Comparison of ENCODE assay signal across 37 cellular contexts in genomic region chr1:202116287-202116686, GRCh38. TPM values are rescaled to one million over a fixed set of nuclear protein-coding genes. Genes with fewer than 3 reads are reported as not detected.
"Had no signal": no experiment of that assay in that cellular context is flagged by ENCODE, and none has a peak within 500 bp of the region (broad histone marks: within the 10 kb centered on the region; RNA-seq: fewer than 3 reads in every experiment).

No MANE protein-coding gene starts in this region.

- H3K27me3 ChIP-seq: ascending aorta, breast epithelium, cardiac muscle cell, colonic mucosa, esophagus squamous epithelium, gastroesophageal sphincter had no signal

- ATAC-seq: activated CD4-positive, alpha-beta T cell treated with anti-CD3 and anti-CD28 coated beads for 36 hours; activated CD8-positive, alpha-beta memory T cell treated with anti-CD3 and anti-CD28 coated beads, Interleukin-2, amount 10 ng/mL, durations not matched to agents 7 days and 5 days; activated CD8-positive, alpha-beta T cell treated with anti-CD3 and anti-CD28 coated beads, Interleukin-2, amount 10 ng/mL, durations not matched to agents 7 days and 5 days; activated naive CD4-positive, alpha-beta T cell treated with anti-CD3 and anti-CD28 coated beads, Interleukin-2, amount 50 U/mL, for 72 hours; activated T-cell treated with anti-CD3 and anti-CD28 coated beads, Interleukin-2, amount 50 U/mL, for 72 hours; gastroesophageal sphincter; heart right ventricle; T-helper 17 cell had no signal

- H3K36me3 ChIP-seq: ascending aorta, breast epithelium, cardiac muscle cell, colonic mucosa, esophagus squamous epithelium, gastroesophageal sphincter, heart right ventricle, WERI-Rb-1 had no signal

- H3K4me3 ChIP-seq: ascending aorta, breast epithelium, cardiac muscle cell, colonic mucosa, esophagus squamous epithelium, gastroesophageal sphincter, heart right ventricle had no signal

- FAIRE-seq: endometrium, endothelial cell of umbilical vein had no signal

- DNase-seq: activated CD4-positive, alpha-beta memory T cell treated with anti-CD3 and anti-CD28 coated beads for 36 hours; activated CD4-positive, alpha-beta T cell treated with anti-CD3 and anti-CD28 coated beads for 36 hours; activated CD4-positive, alpha-beta T cell treated with anti-CD3 and anti-CD28 coated beads, Interleukin-2, amount 10 ng/mL, durations not matched to agents 24 days and 14 days; activated CD4-positive, CD25-positive, alpha-beta regulatory T cell; activated CD4-positive, CD25-positive, alpha-beta regulatory T cell treated with anti-CD3 and anti-CD28 coated beads, Interleukin-2, amount 50 U/mL, for 72 hours; activated CD8-positive, alpha-beta memory T cell treated with anti-CD3 and anti-CD28 coated beads, Interleukin-2, amount 10 ng/mL, durations not matched to agents 7 days and 5 days; activated CD8-positive, alpha-beta memory T cell treated with anti-CD3 and anti-CD28 coated beads, Interleukin-2, amount 50 U/mL, for 4 hours; activated CD8-positive, alpha-beta T cell treated with anti-CD3 and anti-CD28 coated beads, Interleukin-2, amount 10 ng/mL, durations not matched to agents 7 days and 5 days; activated gamma-delta T cell; activated naive CD4-positive, alpha-beta T cell; activated naive CD4-positive, alpha-beta T cell treated with anti-CD3 and anti-CD28 coated beads, Interleukin-2, amount 10 ng/mL, durations not matched to agents 7 days and 5 days; activated naive CD8-positive, alpha-beta T cell treated with anti-CD3 and anti-CD28 coated beads, Interleukin-2, amount 10 ng/mL, durations not matched to agents 7 days and 5 days; activated T-cell treated with anti-CD3 and anti-CD28 coated beads, Interleukin-2, amount 50 U/mL, for 1 hour; activated T-cell treated with anti-CD3 and anti-CD28 coated beads, Interleukin-2, amount 50 U/mL, for 72 hours; central memory CD4-positive, alpha-beta T cell; cerebellar nuclear complex; colonic mucosa; effector CD8-positive, alpha-beta T cell; esophagus squamous epithelium; foreskin melanocyte; heart right ventricle; T-helper 1 cell; T-helper 17 cell; T1000; WERI-Rb-1 had no signal

- H3K9me3 ChIP-seq: ascending aorta, breast epithelium, colonic mucosa, esophagus squamous epithelium, gastroesophageal sphincter, heart right ventricle had no signal

- H3K27ac ChIP-seq: ascending aorta, cardiac muscle cell, colonic mucosa, epithelial cell of prostate, esophagus squamous epithelium, gastroesophageal sphincter, heart right ventricle, WERI-Rb-1 had no signal

RNA-seq across cellular contexts. Expression of gene GPR37L1, which starts 6.4 kb away (rescaled TPM):
- total RNA-seq: activated CD4-positive, alpha-beta memory T cell treated with anti-CD3 and anti-CD28 coated beads for 36 hours; activated CD4-positive, alpha-beta T cell treated with anti-CD3 and anti-CD28 coated beads for 36 hours; activated CD4-positive, alpha-beta T cell treated with anti-CD3 and anti-CD28 coated beads, Interleukin-2, amount 10 ng/mL, durations not matched to agents 24 days and 14 days; activated CD8-positive, alpha-beta memory T cell treated with anti-CD3 and anti-CD28 coated beads for 36 hours; activated CD8-positive, alpha-beta memory T cell treated with anti-CD3 and anti-CD28 coated beads, Interleukin-2, amount 10 ng/mL, durations not matched to agents 7 days and 5 days; activated CD8-positive, alpha-beta T cell treated with anti-CD3 and anti-CD28 coated beads, Interleukin-2, amount 10 ng/mL, durations not matched to agents 7 days and 5 days; activated naive CD4-positive, alpha-beta T cell treated with anti-CD3 and anti-CD28 coated beads, Interleukin-2, amount 50 U/mL, for 72 hours; activated naive CD8-positive, alpha-beta T cell treated with anti-CD3 and anti-CD28 coated beads, Interleukin-2, amount 10 ng/mL, durations not matched to agents 7 days and 5 days; activated T-cell treated with anti-CD3 and anti-CD28 coated beads, Interleukin-2, amount 50 U/mL, for 72 hours; ascending aorta; breast epithelium; cardiac muscle cell; dermis microvascular lymphatic vessel endothelial cell; endothelial cell of umbilical vein; fibroblast of lung; T-helper 17 cell had no signal
- polyA plus RNA-seq: cardiac muscle cell, endothelial cell of umbilical vein, fibroblast of lung had no signal

RNA-seq across cellular contexts. Expression of gene PTPN7, which starts 44.1 kb away (rescaled TPM):
- total RNA-seq: ascending aorta, cardiac muscle cell, fibroblast of lung, fibroblast of villous mesenchyme had no signal
- polyA plus RNA-seq: cardiac muscle cell, fibroblast of lung had no signal
